Comparison of ENCODE assay signal across 2 cellular contexts in the genomic region with DNA sequence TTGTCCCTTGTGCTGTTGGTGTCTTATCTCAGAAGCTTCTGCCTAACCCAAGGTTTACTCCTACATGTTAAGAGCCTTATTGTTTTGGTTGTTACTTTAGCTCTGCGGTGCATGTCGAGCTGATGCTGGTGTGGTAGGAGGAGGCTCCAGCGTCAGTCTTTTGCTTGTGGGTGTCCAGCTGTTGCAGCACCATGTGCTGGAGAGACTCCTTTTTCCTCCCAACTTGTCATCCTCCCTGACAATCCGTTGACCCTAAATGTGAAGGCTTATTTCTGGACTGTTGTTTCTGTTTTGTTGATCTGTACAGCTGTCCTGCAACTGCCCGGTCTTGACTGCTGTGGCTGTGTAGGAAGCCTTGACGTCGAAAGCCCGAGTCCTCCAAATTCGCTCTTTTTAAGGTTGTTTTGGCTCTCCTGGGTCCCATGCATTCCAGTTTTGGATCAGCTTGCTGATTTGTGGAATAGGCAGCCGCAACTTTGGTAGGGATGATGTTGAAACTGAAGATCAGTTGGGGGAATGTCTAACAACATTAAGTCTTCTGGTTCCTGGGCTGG.
TF ChIP-seq lines count a peak whose summit lies in the region.

No MANE protein-coding gene starts in this region.

TF ChIP-seq in liver, 16 proteins besides CTCF, POLR2A, EP300 and RAD21:
- TF ChIP-seq TAF1 (conservative IDR thresholded peaks at IDR 0.05) (no peak), NR2F2 (IDR thresholded peaks at IDR 0.05) (peak; percentile 39)

TF ChIP-seq in HepG2, 621 proteins besides CTCF, POLR2A, EP300 and RAD21:
- TF ChIP-seq ZEB1 (IDR thresholded peaks at IDR 0.05; ENCODE audit: insufficient replicate concordance, low read depth) (no peak), ZNF224 (CRISPR knock-in tag; IDR thresholded peaks at IDR 0.05) (no peak), ZNF234 (CRISPR knock-in tag; conservative IDR thresholded peaks at IDR 0.05) (no peak), PHF5A (CRISPR knock-in tag; IDR thresholded peaks at IDR 0.05; ENCODE audit: low read depth, unreplicated experiment) (no peak), ZFP36 (IDR thresholded peaks at IDR 0.05; ENCODE audit: borderline replicate concordance, low read depth, low read length, partially characterized antibody) (no peak), NFIB (CRISPR knock-in tag; IDR thresholded peaks at IDR 0.05; ENCODE audit: borderline replicate concordance) (no peak), ZNF772 (CRISPR knock-in tag; IDR thresholded peaks at IDR 0.05) (no peak), TEAD2 (CRISPR knock-in tag; IDR thresholded peaks at IDR 0.05) (no peak)
